8 cellular contexts compared by ENCODE assay signal in the genomic region with DNA sequence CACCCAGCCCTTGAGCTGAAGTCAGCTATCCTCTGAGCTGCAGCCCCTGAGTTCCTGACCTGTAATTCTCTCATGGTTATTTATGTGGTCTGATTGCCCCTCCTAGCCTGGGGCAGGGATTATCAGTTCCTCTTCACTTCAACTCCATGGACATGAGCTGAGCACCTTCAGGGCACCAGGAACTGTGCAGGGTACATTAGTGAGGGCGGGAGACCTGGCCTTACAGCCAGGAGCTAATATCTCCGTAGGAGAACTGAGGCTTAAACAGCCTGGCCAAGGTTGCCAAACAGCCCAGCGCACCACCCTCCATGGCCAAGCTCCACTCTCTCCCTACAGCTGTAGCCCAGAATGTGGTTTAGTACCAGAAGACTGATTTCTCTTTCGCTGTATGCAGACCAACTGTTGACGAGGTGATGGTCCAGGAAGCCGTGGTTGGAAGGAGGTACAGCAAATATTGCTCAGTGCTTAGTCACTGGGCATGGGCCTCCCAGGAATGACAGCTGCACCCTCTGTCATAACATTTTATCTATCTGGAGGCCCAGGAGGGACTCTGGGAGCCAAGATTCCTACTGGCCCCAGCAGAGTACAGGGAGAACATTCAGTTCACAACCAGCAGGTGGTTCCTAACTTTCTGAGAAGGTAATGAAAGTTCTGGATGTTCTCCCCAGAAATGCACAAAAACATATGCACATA.
DNase-seq lines count a peak whose midpoint lies in the region; ATAC-seq and TF ChIP-seq lines count a peak whose summit lies in the region.

No MANE protein-coding gene starts in this region.

- ATAC-seq in HG02852 (IDR thresholded peaks at IDR 0.05; ENCODE audit: unreplicated experiment), result no peak
- no peak for ATAC-seq in GM21423 (IDR thresholded peaks at IDR 0.05; ENCODE audit: unreplicated experiment)

- H3K36me3 Mint-ChIP-seq in chondrocyte (ENCODE audit: low read depth) (no peaks in the 10 kb centered on the region), osteocyte (ENCODE audit: unreplicated experiment) (no peaks in the 10 kb centered on the region)

- TF ChIP-seq CTCF in chondrocyte (IDR thresholded peaks at IDR 0.05) (peak; percentile 74), osteocyte (IDR thresholded peaks at IDR 0.05) (peak; percentile 46)

- H3K4me3 Mint-ChIP-seq in chondrocyte (ENCODE audit: unreplicated experiment) (no peak overlapping the region), osteocyte (ENCODE audit: unreplicated experiment) (no peak overlapping the region)

- H3K27me3 Mint-ChIP-seq in chondrocyte (ENCODE audit: low read depth), result no peaks in the 10 kb centered on the region
- H3K27me3 Mint-ChIP-seq in osteocyte (ENCODE audit: unreplicated experiment), result no peaks in the 10 kb centered on the region

- H3K27ac Mint-ChIP-seq in chondrocyte (ENCODE audit: unreplicated experiment), result peak overlapping the region; percentile 92
- H3K27ac Mint-ChIP-seq in osteocyte (ENCODE audit: unreplicated experiment), result peak overlapping the region; percentile 83

- DNase-seq in EL (peak; percentile 97), M059J (ENCODE audit: low read depth) (peak; percentile 95), chondrocyte (ENCODE audit: low spot score) (no peak), osteocyte (ENCODE audit: extremely low spot score, unreplicated experiment) (no peak), NCI-H187 (lab: John Stamatoyannopoulos, UW) (no peak), NCI-H187 treated with DMSO at 0.1 percent for 48 hours (lab: John Stamatoyannopoulos, UW) (no peak)

- H3K4me1 Mint-ChIP-seq in chondrocyte (ENCODE audit: low read depth) (peaks cover 54% of the 10 kb centered on the region), osteocyte (ENCODE audit: unreplicated experiment) (peaks cover 56% of the 10 kb centered on the region)

- H3K9me3 Mint-ChIP-seq in chondrocyte (ENCODE audit: low read depth) (no peaks in the 10 kb centered on the region), osteocyte (ENCODE audit: unreplicated experiment) (peaks cover 4% of the 10 kb centered on the region)

Comparison
In these comparisons a context has a peak if more than half of its experiments do, and no peak if none do; other contexts are left out.
1. DNase-seq: peak in EL (single experiment) and M059J (single experiment); none in chondrocyte (single experiment), osteocyte (single experiment), NCI-H187 (0 of 2) and NCI-H187 treated with DMSO at 0.1 percent for 48 hours (single experiment).